Comparison of ENCODE assay signal across 1 cellular context in the genomic region with DNA sequence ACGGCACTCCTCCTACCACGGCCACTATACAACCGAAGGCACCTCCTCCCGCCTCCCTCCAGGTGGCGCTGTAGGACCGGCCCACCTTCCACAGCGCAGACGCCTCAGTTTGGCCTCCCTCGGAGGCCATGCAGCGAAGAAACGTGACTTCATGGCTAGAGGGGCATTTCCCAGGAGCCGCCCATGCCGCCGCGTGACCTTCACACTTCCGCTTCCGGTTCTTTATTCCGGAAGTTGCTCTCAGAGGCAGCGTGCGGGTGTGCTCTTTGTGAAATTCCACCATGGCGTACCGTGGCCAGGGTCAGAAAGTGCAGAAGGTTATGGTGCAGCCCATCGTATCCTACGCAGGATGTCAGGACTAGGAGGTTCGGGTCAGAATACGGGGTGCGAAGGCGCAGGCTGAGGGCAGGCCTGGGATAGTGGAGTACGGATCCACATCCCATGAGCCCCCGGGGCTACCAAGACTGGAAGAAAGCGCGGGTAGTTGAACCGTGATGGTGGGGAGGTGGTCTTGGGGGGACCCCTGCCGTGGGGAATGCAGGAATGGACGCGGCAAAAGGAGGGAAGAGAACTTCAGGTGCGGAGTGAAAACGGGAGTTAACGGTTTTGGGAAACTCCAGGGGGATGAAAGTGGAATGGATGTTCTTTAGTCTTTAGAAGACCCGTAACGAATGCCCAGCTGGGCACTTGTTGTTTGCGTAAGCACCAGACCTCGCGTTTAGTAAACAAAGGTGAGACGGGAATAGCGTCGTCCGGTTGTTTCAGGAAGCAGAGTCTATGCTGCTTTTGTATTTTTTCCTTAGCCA.
TF ChIP-seq lines count a peak whose summit lies in the region.

TSS of gene SNRPE (plus strand) at position 221 of the 806 bp plus-strand sequence. CDS start at position 282, 61 bp downstream.

TF ChIP-seq in HepG2, 621 proteins besides CTCF, POLR2A, EP300 and RAD21 (continued from another document and continues in another):
- TF ChIP-seq PAXIP1 (CRISPR knock-in tag; conservative IDR thresholded peaks at IDR 0.05), result peak; percentile 66
- TF ChIP-seq MBNL3 (CRISPR knock-in tag; conservative IDR thresholded peaks at IDR 0.05), result no peak
- TF ChIP-seq ZNF567 (CRISPR knock-in tag; IDR thresholded peaks at IDR 0.05; ENCODE audit: borderline replicate concordance), result peak; percentile 77; the same call in 1 of the 2 replicates
- TF ChIP-seq ZNF704 (CRISPR knock-in tag; IDR thresholded peaks at IDR 0.05; ENCODE audit: borderline replicate concordance), result peak; percentile 66; the same call in 1 of the 2 replicates
- TF ChIP-seq ZNF30 (CRISPR knock-in tag; IDR thresholded peaks at IDR 0.05), result no peak
- no peak for TF ChIP-seq RCOR2 (CRISPR knock-in tag; IDR thresholded peaks at IDR 0.05)
- no peak; the same call in 1 of the 2 replicates for TF ChIP-seq ZNF205 (CRISPR knock-in tag; IDR thresholded peaks at IDR 0.05)
- no peak for TF ChIP-seq ZBTB46 (CRISPR knock-in tag; IDR thresholded peaks at IDR 0.05; ENCODE audit: borderline replicate concordance)
- peak; percentile 70 for TF ChIP-seq RBFOX2 (IDR thresholded peaks at IDR 0.05; ENCODE audit: low read depth, low read length)
- TF ChIP-seq PCBP1 (IDR thresholded peaks at IDR 0.05; ENCODE audit: borderline replicate concordance, low read depth, low read length), result no peak
- TF ChIP-seq, protein P1, sequence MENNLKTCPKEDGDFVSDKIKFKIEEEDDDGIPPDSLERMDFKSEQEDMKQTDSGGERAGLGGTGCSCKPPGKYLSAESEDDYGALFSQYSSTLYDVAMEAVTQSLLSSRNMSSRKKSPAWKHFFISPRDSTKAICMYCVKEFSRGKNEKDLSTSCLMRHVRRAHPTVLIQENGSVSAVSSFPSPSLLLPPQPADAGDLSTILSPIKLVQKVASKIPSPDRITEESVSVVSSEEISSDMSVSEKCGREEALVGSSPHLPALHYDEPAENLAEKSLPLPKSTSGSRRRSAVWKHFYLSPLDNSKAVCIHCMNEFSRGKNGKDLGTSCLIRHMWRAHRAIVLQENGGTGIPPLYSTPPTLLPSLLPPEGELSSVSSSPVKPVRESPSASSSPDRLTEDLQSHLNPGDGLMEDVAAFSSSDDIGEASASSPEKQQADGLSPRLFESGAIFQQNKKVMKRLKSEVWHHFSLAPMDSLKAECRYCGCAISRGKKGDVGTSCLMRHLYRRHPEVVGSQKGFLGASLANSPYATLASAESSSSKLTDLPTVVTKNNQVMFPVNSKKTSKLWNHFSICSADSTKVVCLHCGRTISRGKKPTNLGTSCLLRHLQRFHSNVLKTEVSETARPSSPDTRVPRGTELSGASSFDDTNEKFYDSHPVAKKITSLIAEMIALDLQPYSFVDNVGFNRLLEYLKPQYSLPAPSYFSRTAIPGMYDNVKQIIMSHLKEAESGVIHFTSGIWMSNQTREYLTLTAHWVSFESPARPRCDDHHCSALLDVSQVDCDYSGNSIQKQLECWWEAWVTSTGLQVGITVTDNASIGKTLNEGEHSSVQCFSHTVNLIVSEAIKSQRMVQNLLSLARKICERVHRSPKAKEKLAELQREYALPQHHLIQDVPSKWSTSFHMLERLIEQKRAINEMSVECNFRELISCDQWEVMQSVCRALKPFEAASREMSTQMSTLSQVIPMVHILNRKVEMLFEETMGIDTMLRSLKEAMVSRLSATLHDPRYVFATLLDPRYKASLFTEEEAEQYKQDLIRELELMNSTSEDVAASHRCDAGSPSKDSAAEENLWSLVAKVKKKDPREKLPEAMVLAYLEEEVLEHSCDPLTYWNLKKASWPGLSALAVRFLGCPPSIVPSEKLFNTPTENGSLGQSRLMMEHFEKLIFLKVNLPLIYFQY (CRISPR knock-in tag; IDR thresholded peaks at IDR 0.05; ENCODE audit: borderline replicate concordance), result no peak
- TF ChIP-seq SRSF4 (IDR thresholded peaks at IDR 0.05; ENCODE audit: low read depth, low read length, poor library complexity, severe bottlenecking), result no peak
- peak; percentile 97 for TF ChIP-seq ZFY (CRISPR knock-in tag; IDR thresholded peaks at IDR 0.05)
- peak; percentile 77 for TF ChIP-seq ZNF510 (CRISPR knock-in tag; IDR thresholded peaks at IDR 0.05; ENCODE audit: low read depth)
- TF ChIP-seq ZNF772 (CRISPR knock-in tag; IDR thresholded peaks at IDR 0.05), result peak; percentile 86
- TF ChIP-seq, protein P2, sequence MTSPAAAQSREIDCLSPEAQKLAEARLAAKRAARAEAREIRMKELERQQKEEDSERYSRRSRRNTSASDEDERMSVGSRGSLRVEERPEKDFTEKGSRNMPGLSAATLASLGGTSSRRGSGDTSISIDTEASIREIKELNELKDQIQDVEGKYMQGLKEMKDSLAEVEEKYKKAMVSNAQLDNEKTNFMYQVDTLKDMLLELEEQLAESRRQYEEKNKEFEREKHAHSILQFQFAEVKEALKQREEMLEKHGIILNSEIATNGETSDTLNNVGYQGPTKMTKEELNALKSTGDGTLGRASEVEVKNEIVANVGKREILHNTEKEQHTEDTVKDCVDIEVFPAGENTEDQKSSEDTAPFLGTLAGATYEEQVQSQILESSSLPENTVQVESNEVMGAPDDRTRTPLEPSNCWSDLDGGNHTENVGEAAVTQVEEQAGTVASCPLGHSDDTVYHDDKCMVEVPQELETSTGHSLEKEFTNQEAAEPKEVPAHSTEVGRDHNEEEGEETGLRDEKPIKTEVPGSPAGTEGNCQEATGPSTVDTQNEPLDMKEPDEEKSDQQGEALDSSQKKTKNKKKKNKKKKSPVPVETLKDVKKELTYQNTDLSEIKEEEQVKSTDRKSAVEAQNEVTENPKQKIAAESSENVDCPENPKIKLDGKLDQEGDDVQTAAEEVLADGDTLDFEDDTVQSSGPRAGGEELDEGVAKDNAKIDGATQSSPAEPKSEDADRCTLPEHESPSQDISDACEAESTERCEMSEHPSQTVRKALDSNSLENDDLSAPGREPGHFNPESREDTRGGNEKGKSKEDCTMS (CRISPR knock-in tag; conservative IDR thresholded peaks at IDR 0.05), result 0 out of 2 replicates have a peak, but pooled peaks have one; percentile 15
- TF ChIP-seq KDM2A (CRISPR knock-in tag; IDR thresholded peaks at IDR 0.05; ENCODE audit: borderline replicate concordance, low read depth), result peak; percentile 85; the same call in 1 of the 2 replicates
- 0 out of 2 replicates have a peak, but pooled peaks have one; percentile 52 for TF ChIP-seq NFE2L1 (CRISPR knock-in tag; IDR thresholded peaks at IDR 0.05; ENCODE audit: borderline replicate concordance)
- no peak for TF ChIP-seq ZNF207 (IDR thresholded peaks at IDR 0.05; ENCODE audit: borderline replicate concordance)
- peak; percentile 98 for TF ChIP-seq ASH2L (IDR thresholded peaks at IDR 0.05; ENCODE audit: insufficient read length, low read depth, low read length)
- TF ChIP-seq, protein P3, sequence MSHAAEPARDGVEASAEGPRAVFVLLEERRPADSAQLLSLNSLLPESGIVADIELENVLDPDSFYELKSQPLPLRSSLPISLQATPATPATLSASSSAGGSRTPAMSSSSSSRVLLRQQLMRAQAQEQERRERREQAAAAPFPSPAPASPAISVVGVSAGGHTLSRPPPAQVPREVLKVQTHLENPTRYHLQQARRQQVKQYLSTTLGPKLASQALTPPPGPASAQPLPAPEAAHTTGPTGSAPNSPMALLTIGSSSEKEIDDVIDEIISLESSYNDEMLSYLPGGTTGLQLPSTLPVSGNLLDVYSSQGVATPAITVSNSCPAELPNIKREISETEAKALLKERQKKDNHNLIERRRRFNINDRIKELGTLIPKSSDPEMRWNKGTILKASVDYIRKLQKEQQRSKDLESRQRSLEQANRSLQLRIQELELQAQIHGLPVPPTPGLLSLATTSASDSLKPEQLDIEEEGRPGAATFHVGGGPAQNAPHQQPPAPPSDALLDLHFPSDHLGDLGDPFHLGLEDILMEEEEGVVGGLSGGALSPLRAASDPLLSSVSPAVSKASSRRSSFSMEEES (CRISPR knock-in tag; IDR thresholded peaks at IDR 0.05), result peak; percentile 95
- TF ChIP-seq ELF3 (CRISPR knock-in tag; IDR thresholded peaks at IDR 0.05), result peak; percentile 70; the same call in 1 of the 2 replicates
- no peak for TF ChIP-seq ZNF281 (CRISPR knock-in tag; IDR thresholded peaks at IDR 0.05; ENCODE audit: borderline replicate concordance)
- TF ChIP-seq KMT2A (CRISPR knock-in tag; IDR thresholded peaks at IDR 0.05), result peak; percentile 89
- no peak for TF ChIP-seq ZNF138 (CRISPR knock-in tag; IDR thresholded peaks at IDR 0.05; ENCODE audit: low read depth)
- TF ChIP-seq MEF2D (CRISPR knock-in tag; IDR thresholded peaks at IDR 0.05), result peak; percentile 78
- no peak for TF ChIP-seq PREB (CRISPR knock-in tag; IDR thresholded peaks at IDR 0.05)
- no peak for TF ChIP-seq MED13 (CRISPR knock-in tag; IDR thresholded peaks at IDR 0.05)
